21 cellular contexts compared by ENCODE assay signal in genomic region chr1:210920716-210921694, GRCh38.
"Had no signal": no experiment of that assay in that cellular context is flagged by ENCODE, and none has a peak within 500 bp of the region (broad histone marks: within the 10 kb centered on the region; RNA-seq: fewer than 3 reads in every experiment).

No MANE protein-coding gene starts in this region.

- H3K9ac ChIP-seq: SK-N-SH had no signal

- ATAC-seq: Panc1, PC-3 had no signal

- H3K9me3 ChIP-seq: SK-N-SH had no signal

- DNase-seq: KBM-7, NCI-H1048, NCI-H1105, NCI-H1417, NCI-H1436 treated with DMSO at 0.1 percent for 48 hours, NCI-H1694, NCI-H187 treated with DMSO at 0.1 percent for 48 hours, NCI-H2029 treated with DMSO at 0.1 percent for 48 hours, NCI-H2171 treated with DMSO at 0.1 percent for 48 hours, NCI-H345, NCI-H446 treated with DMSO at 0.1 percent for 48 hours, NCI-H510A treated with DMSO at 0.1 percent for 48 hours, NCI-H526, NCI-H82, PC-3, SHP77, SK-N-SH had no signal

- H3K4me2 ChIP-seq: SK-N-SH had no signal

- H3K27ac ChIP-seq: HL-60, RWPE1 had no signal

- H3K27ac Mint-ChIP-seq: IgD-negative memory B cell had no signal

- H3K4me3 Mint-ChIP-seq: IgD-negative memory B cell had no signal

- H3K27me3 Mint-ChIP-seq: IgD-negative memory B cell had no signal
